In the genomic region with DNA sequence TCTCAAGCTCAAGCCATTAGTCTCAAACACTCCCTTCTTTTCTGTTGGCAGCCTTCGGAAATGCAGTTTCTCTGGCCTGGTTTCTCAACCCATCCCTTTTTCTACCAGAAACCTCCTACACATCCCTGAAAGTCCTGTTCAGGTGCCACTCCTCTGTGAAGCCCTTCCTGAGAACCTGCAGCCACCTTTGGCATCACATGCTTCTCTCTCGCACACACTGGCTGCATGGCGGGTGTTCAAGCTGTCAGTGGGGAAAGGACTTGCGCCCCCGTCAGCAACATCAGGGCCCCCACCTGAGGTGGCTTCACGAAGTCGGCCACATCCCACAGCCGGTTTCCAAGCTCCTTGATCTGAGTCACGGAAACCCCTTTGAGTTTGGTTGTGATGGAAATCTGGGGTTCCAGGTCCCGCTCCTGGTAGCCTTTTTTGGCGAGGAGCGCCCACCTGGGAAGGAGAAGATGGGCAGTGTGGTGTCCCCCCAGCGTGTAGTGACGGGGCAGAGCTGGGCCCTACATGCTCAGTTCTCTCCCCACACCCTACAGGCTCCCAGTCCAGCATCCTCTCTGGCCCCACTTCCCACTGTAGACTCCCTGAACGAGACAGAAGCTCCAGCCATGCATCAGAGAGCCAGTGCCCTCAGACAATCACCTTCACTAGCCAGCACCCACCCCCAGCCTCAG, we compare ENCODE assay signal across 2 cellular contexts.
TF ChIP-seq lines count a peak whose summit lies in the region.

No MANE protein-coding gene starts in this region.

TF ChIP-seq in IMR-90, 13 proteins besides CTCF, POLR2A, EP300 and RAD21:
- TF ChIP-seq ELK1 (IDR thresholded peaks at IDR 0.05; ENCODE audit: borderline replicate concordance, low read depth, low read length), result no peak
- no peak for TF ChIP-seq CEBPB (IDR thresholded peaks at IDR 0.05; ENCODE audit: low read depth, low read length)
- no peak for TF ChIP-seq USF2 (IDR thresholded peaks at IDR 0.05; ENCODE audit: low read depth, low read length)
- TF ChIP-seq BHLHE40 (IDR thresholded peaks at IDR 0.05; ENCODE audit: low read depth, low read length), result no peak

TF ChIP-seq in neural cell, 6 proteins besides CTCF, POLR2A, EP300 and RAD21:
- no peak for TF ChIP-seq MXI1 (conservative IDR thresholded peaks at IDR 0.05; ENCODE audit: poor library complexity, severe bottlenecking)
- no peak for TF ChIP-seq POLR2AphosphoS5 (IDR thresholded peaks at IDR 0.05)
- TF ChIP-seq, protein P1, sequence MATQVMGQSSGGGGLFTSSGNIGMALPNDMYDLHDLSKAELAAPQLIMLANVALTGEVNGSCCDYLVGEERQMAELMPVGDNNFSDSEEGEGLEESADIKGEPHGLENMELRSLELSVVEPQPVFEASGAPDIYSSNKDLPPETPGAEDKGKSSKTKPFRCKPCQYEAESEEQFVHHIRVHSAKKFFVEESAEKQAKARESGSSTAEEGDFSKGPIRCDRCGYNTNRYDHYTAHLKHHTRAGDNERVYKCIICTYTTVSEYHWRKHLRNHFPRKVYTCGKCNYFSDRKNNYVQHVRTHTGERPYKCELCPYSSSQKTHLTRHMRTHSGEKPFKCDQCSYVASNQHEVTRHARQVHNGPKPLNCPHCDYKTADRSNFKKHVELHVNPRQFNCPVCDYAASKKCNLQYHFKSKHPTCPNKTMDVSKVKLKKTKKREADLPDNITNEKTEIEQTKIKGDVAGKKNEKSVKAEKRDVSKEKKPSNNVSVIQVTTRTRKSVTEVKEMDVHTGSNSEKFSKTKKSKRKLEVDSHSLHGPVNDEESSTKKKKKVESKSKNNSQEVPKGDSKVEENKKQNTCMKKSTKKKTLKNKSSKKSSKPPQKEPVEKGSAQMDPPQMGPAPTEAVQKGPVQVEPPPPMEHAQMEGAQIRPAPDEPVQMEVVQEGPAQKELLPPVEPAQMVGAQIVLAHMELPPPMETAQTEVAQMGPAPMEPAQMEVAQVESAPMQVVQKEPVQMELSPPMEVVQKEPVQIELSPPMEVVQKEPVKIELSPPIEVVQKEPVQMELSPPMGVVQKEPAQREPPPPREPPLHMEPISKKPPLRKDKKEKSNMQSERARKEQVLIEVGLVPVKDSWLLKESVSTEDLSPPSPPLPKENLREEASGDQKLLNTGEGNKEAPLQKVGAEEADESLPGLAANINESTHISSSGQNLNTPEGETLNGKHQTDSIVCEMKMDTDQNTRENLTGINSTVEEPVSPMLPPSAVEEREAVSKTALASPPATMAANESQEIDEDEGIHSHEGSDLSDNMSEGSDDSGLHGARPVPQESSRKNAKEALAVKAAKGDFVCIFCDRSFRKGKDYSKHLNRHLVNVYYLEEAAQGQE (IDR thresholded peaks at IDR 0.05; ENCODE audit: borderline replicate concordance), result no peak
- TF ChIP-seq EZH2 (IDR thresholded peaks at IDR 0.05; ENCODE audit: borderline replicate concordance, insufficient read depth, low read length, poor library complexity, severe bottlenecking), result no peak
